ENCODE assay signal across 8 cellular contexts in genomic region chr4:158020175-158020574, GRCh38.
DNase-seq lines count a peak whose midpoint lies in the region; ATAC-seq, FAIRE-seq and TF ChIP-seq lines count a peak whose summit lies in the region.
"Had no signal": no experiment of that assay in that cellular context is flagged by ENCODE, and none has a peak within 500 bp of the region (broad histone marks: within the 10 kb centered on the region; RNA-seq: fewer than 3 reads in every experiment).

No MANE protein-coding gene starts in this region.

- DNase-seq in choroid plexus epithelial cell (ENCODE audit: low read depth) (peak; percentile 96), lower leg skin (ENCODE audit: low spot score in 2 of 2) (peak; percentile 79 to 83), urothelium cell line (ENCODE audit: low spot score) (peak; percentile 27), T1000 (lab: John Stamatoyannopoulos, UW) (no peak), middle frontal gyrus (ENCODE audit: extremely low spot score, low spot score) (no peak)
- DNase-seq: SHP77 had no signal

- no peak for TF ChIP-seq POLR2A in lower leg skin (IDR thresholded peaks at IDR 0.05)

- no peak for ATAC-seq in HG03520 (IDR thresholded peaks at IDR 0.05; ENCODE audit: unreplicated experiment)

- FAIRE-seq in urothelium cell line (lab: Jason Lieb, UNC) = no peak

- TF ChIP-seq CTCF in choroid plexus epithelial cell (conservative IDR thresholded peaks at IDR 0.05; ENCODE audit: low read depth, low read length) = no peak
- TF ChIP-seq CTCF in lower leg skin (IDR thresholded peaks at IDR 0.05) = no peak

- no peak for TF ChIP-seq EP300 in Ishikawa (IDR thresholded peaks at IDR 0.05; ENCODE audit: borderline replicate concordance)

- no peak for TF ChIP-seq RAD21 in Ishikawa (IDR thresholded peaks at IDR 0.05; ENCODE audit: low read depth)

- H3K4me3 ChIP-seq in choroid plexus epithelial cell (ENCODE audit: low read depth, low read length) (no peak overlapping the region), lower leg skin (ENCODE audit: low read depth, poor library complexity, severe bottlenecking) (no peak overlapping the region)

- intact Hi-C loops in lower leg skin (cut with DNase I; ENCODE audit: low total_unique reads) = no loop called here

TF ChIP-seq in Ishikawa, 13 proteins besides CTCF, POLR2A, EP300 and RAD21:
- TF ChIP-seq CEBPB (IDR thresholded peaks at IDR 0.05) (no peak), MAX (IDR thresholded peaks at IDR 0.05) (no peak), USF1 (IDR thresholded peaks at IDR 0.05) (no peak), ZBTB7A (IDR thresholded peaks at IDR 0.05; ENCODE audit: low read depth) (no peak), TCF12 (IDR thresholded peaks at IDR 0.05; ENCODE audit: low read depth) (peak; percentile 57; the same call in 1 of the 2 replicates), FOXM1 (IDR thresholded peaks at IDR 0.05; ENCODE audit: borderline replicate concordance, low read depth) (no peak), EGR1 (IDR thresholded peaks at IDR 0.05) (no peak), TEAD4 (IDR thresholded peaks at IDR 0.05) (peak; percentile 47; the same call in 1 of the 2 replicates), YY1 (IDR thresholded peaks at IDR 0.05; ENCODE audit: low read depth) (no peak), TAF1 (IDR thresholded peaks at IDR 0.05; ENCODE audit: low read depth) (no peak), CREB1 (IDR thresholded peaks at IDR 0.05; ENCODE audit: low read depth) (no peak), NFIC (IDR thresholded peaks at IDR 0.05) (peak; percentile 72), REST (IDR thresholded peaks at IDR 0.05; ENCODE audit: low read depth) (no peak)

Comparison
In these comparisons a context has a peak if more than half of its experiments do, and no peak if none do; other contexts are left out.
1. DNase-seq: peak in choroid plexus epithelial cell (single experiment), lower leg skin (2 of 2) and urothelium cell line (single experiment); none in T1000 (single experiment) and middle frontal gyrus (single experiment).